In genomic region chr4:136562842-136563241, GRCh38 we compare ENCODE assay signal across 2 cellular contexts.
TF ChIP-seq lines count a peak whose summit lies in the region.

No MANE protein-coding gene starts in this region.

TF ChIP-seq in HepG2, 621 proteins besides CTCF, POLR2A, EP300 and RAD21:
- TF ChIP-seq CEBPB (IDR thresholded peaks at IDR 0.05; ENCODE audit: borderline replicate concordance, low read depth, low read length) = peak; percentile 10; the same call in 1 of the 2 replicates
- no peak for TF ChIP-seq DRAP1 (CRISPR knock-in tag; IDR thresholded peaks at IDR 0.05)

TF ChIP-seq in H1, 55 proteins besides CTCF, POLR2A, EP300 and RAD21:
- TF ChIP-seq ASH2L (IDR thresholded peaks at IDR 0.05; ENCODE audit: low read length) = no peak
- 0 out of 2 replicates have a peak, but pooled peaks have one; percentile 6 for TF ChIP-seq CEBPB (IDR thresholded peaks at IDR 0.05; ENCODE audit: low read depth, low read length)
